11 cellular contexts compared by ENCODE assay signal in genomic region chr2:222290691-222291484, GRCh38.
DNase-seq lines count a peak whose midpoint lies in the region; TF ChIP-seq lines count a peak whose summit lies in the region.
"Had no signal": no experiment of that assay in that cellular context is flagged by ENCODE, and none has a peak within 500 bp of the region (broad histone marks: within the 10 kb centered on the region; RNA-seq: fewer than 3 reads in every experiment).

No MANE protein-coding gene starts in this region.

- no peak overlapping the region for H3K4me3 Mint-ChIP-seq in activated naive CD4-positive, alpha-beta T cell treated with anti-CD3 and anti-CD28 coated beads, Interleukin-2, amount 10 ng/mL, durations not matched to agents 7 days and 5 days

- peaks cover 12% of the 10 kb centered on the region for H3K4me1 Mint-ChIP-seq in activated naive CD4-positive, alpha-beta T cell treated with anti-CD3 and anti-CD28 coated beads, Interleukin-2, amount 10 ng/mL, durations not matched to agents 7 days and 5 days

- H3K9me3 ChIP-seq in HEK293 (ENCODE audit: control insufficient read depth, insufficient read depth, low read depth, low read length): no peaks in the 10 kb centered on the region
- H3K9me3 ChIP-seq: transverse colon had no signal

- peaks cover 7 to 60% of the 10 kb centered on the region in 2 experiments for H3K36me3 ChIP-seq in HEK293 (ENCODE audit: control insufficient read depth in 2 of 2, insufficient read depth in 1 of 2, low read length in 2 of 2)
- H3K36me3 ChIP-seq: transverse colon had no signal

- H3K4me3 ChIP-seq in AG09309 (ENCODE audit: control insufficient read depth, low read depth, low read length) (peak overlapping the region; percentile 6), HEK293 (ENCODE audit: low read depth, low read length) (no peak overlapping the region)
- H3K4me3 ChIP-seq: transverse colon had no signal

- POLR2A ChIA-PET in HEK293 (lab: Yijun Ruan, JAX): interaction anchor here (1.4 kb wide), 1 partner anchor 8 kb away, joined by 4 read pairs; the partner anchor contains the start of gene PAX3

- H3K27me3 Mint-ChIP-seq in activated naive CD4-positive, alpha-beta T cell treated with anti-CD3 and anti-CD28 coated beads, Interleukin-2, amount 10 ng/mL, durations not matched to agents 7 days and 5 days: peaks cover 74% of the 10 kb centered on the region

- no peak for TF ChIP-seq CTCF in AG09309 (IDR thresholded peaks at IDR 0.05; ENCODE audit: control insufficient read depth, insufficient read depth, low read depth, low read length, missing control alignments)
- no peak for TF ChIP-seq CTCF in HEK293 (tag by site-specific recombination; IDR thresholded peaks at IDR 0.05)

- peaks cover 11% of the 10 kb centered on the region for H3K4me1 ChIP-seq in HEK293 (ENCODE audit: control insufficient read depth, insufficient read depth, low read length)

- no peak overlapping the region for H3K27ac ChIP-seq in HEK293 (ENCODE audit: extremely low read depth, low read depth, low read length)
- H3K27ac ChIP-seq: transverse colon had no signal

- peaks cover 4% of the 10 kb centered on the region for H3K36me3 Mint-ChIP-seq in activated naive CD4-positive, alpha-beta T cell treated with anti-CD3 and anti-CD28 coated beads, Interleukin-2, amount 10 ng/mL, durations not matched to agents 7 days and 5 days

- no peak overlapping the region for H3K27ac Mint-ChIP-seq in activated naive CD4-positive, alpha-beta T cell treated with anti-CD3 and anti-CD28 coated beads, Interleukin-2, amount 10 ng/mL, durations not matched to agents 7 days and 5 days

- CTCF ChIA-PET in HEK293 (lab: Yijun Ruan, JAX): interaction anchor here (1.3 kb wide), 1 partner anchor 233 kb away, joined by 3 read pairs; no protein-coding TSS in a partner anchor
- CTCF ChIA-PET in activated naive CD4-positive, alpha-beta T cell treated with anti-CD3 and anti-CD28 coated beads, Interleukin-2, amount 10 ng/mL, durations not matched to agents 7 days and 5 days (lab: Charles Lee): no interaction called here

- no peak for DNase-seq in AG09309 (ENCODE audit: low read depth)
- DNase-seq in amniotic stem cell (lab: John Stamatoyannopoulos, UW): peak; percentile 42
- DNase-seq in medulla oblongata (ENCODE audit: extremely low spot score): peak; percentile 58
- no peak for DNase-seq in activated gamma-delta T cell (lab: John Stamatoyannopoulos, UW)
- no peak for DNase-seq in anterior cingulate cortex (lab: John Stamatoyannopoulos, UW)
- no peak for DNase-seq in KG1 (lab: John Stamatoyannopoulos, UW)
- no peak for DNase-seq in activated naive CD4-positive, alpha-beta T cell treated with anti-CD3 and anti-CD28 coated beads, Interleukin-2, amount 10 ng/mL, durations not matched to agents 7 days and 5 days
- DNase-seq: activated naive CD4-positive, alpha-beta T cell treated with anti-CD3 and anti-CD28 coated beads, Interleukin-2, amount 50 U/mL, for 16 hours; T-helper 1 cell; transverse colon had no signal

- H3K9me3 Mint-ChIP-seq in activated naive CD4-positive, alpha-beta T cell treated with anti-CD3 and anti-CD28 coated beads, Interleukin-2, amount 10 ng/mL, durations not matched to agents 7 days and 5 days: no peaks in the 10 kb centered on the region

TF ChIP-seq in HEK293, 187 proteins besides CTCF, POLR2A, EP300 and RAD21:
- TF ChIP-seq ZNF184 (tag by site-specific recombination; IDR thresholded peaks at IDR 0.05): no peak
- TF ChIP-seq ZNF792 (tag by site-specific recombination; IDR thresholded peaks at IDR 0.05): no peak
- TF ChIP-seq PRDM1 (tag by site-specific recombination; IDR thresholded peaks at IDR 0.05): 0 out of 2 replicates have a peak, but pooled peaks have one; percentile 61
- no peak for TF ChIP-seq ZNF391 (tag by site-specific recombination; IDR thresholded peaks at IDR 0.05; ENCODE audit: borderline replicate concordance, low read depth)
- 0 out of 2 replicates have a peak, but pooled peaks have one; percentile 22 for TF ChIP-seq ZNF513 (tag by site-specific recombination; IDR thresholded peaks at IDR 0.05)

Comparison
In these comparisons a context has a peak if more than half of its experiments do, and no peak if none do; other contexts are left out.
1. DNase-seq: peak in amniotic stem cell (single experiment) and medulla oblongata (single experiment); none in AG09309 (single experiment), activated gamma-delta T cell (single experiment), anterior cingulate cortex (0 of 58), KG1 (single experiment) and activated naive CD4-positive, alpha-beta T cell treated with anti-CD3 and anti-CD28 coated beads, Interleukin-2, amount 10 ng/mL, durations not matched to agents 7 days and 5 days (single experiment).